In genomic region chr14:74459289-74459946, GRCh38 we compare ENCODE assay signal across 8 cellular contexts. TPM values are rescaled to one million over a fixed set of nuclear protein-coding genes. Genes with fewer than 3 reads are reported as not detected.
DNase-seq lines count a peak whose midpoint lies in the region; ATAC-seq and TF ChIP-seq lines count a peak whose summit lies in the region.

No MANE protein-coding gene starts in this region.

- no peak overlapping the region for H3K27ac ChIP-seq in BLaER1
- no peak overlapping the region for H3K27ac ChIP-seq in SJCRH30
- no peak overlapping the region for H3K27ac ChIP-seq in liver (ENCODE audit: low read depth in 1 of 2, low read length in 2 of 2)
- H3K27ac ChIP-seq in upper lobe of left lung: no peak overlapping the region

- TF ChIP-seq CTCF in HFF-Myc (IDR thresholded peaks at IDR 0.05; ENCODE audit: low read depth, low read length, missing control alignments) (peak; percentile 84), liver (IDR thresholded peaks at IDR 0.05; ENCODE audit: low read depth, low read length, missing input control) (peak; percentile 44), upper lobe of left lung (IDR thresholded peaks at IDR 0.05) (peak; percentile 25 to 50 (median 44))

- peak; percentile 48 to 65 for ATAC-seq in upper lobe of left lung (ENCODE audit: low FRiP score in 2 of 2)
- no peak for ATAC-seq in GM21723 (IDR thresholded peaks at IDR 0.05; ENCODE audit: unreplicated experiment)

- H3K4me1 ChIP-seq in BLaER1 (peaks cover 62% of the 10 kb centered on the region), SJCRH30 (peaks cover 9% of the 10 kb centered on the region), liver (ENCODE audit: control insufficient read depth in 4 of 4, insufficient read depth in 4 of 4, low read length in 3 of 4) (no peaks in the 10 kb centered on the region), upper lobe of left lung (peaks cover 0 to 16% (median 0%) of the 10 kb centered on the region in 4 donors)

- H3K36me3 ChIP-seq in BLaER1 (no peaks in the 10 kb centered on the region), SJCRH30 (no peaks in the 10 kb centered on the region), liver (ENCODE audit: control insufficient read depth in 4 of 4, insufficient read depth in 3 of 4, low read depth in 1 of 4, low read length in 3 of 4) (no peaks in the 10 kb centered on the region), upper lobe of left lung (no peaks in the 10 kb centered on the region)

- no peaks in the 10 kb centered on the region for H3K9me3 ChIP-seq in BLaER1
- H3K9me3 ChIP-seq in SJCRH30 (replicated peaks): no peaks in the 10 kb centered on the region
- no peaks in the 10 kb centered on the region for H3K9me3 ChIP-seq in liver (ENCODE audit: control insufficient read depth in 4 of 4, low read length in 3 of 4)
- H3K9me3 ChIP-seq in upper lobe of left lung: no peaks in the 10 kb centered on the region

- H3K9ac ChIP-seq in BLaER1 (no peak overlapping the region), liver (ENCODE audit: low read depth in 1 of 2, low read length in 2 of 2) (no peak overlapping the region)

- DNase-seq in HFF-Myc (ENCODE audit: extremely low read depth, low read depth): peak; percentile 42
- peak; percentile 63 to 71 for DNase-seq in SJCRH30
- peak; percentile 16 for DNase-seq in brain pericyte (ENCODE audit: low read depth, low spot score)
- no peak for DNase-seq in upper lobe of left lung
- DNase-seq in SKM-1 treated with dmso at 0.1 percent for 144 hours (lab: John Stamatoyannopoulos, UW; ENCODE audit: unreplicated experiment): no peak

- WGBS in liver: 82% methylated on average over 10 of the region's 10 CpGs
- 74 to 75% methylated on average over 10 of the region's 10 CpGs for WGBS in upper lobe of left lung, 2 donors

- H3K4me2 ChIP-seq in BLaER1: peak overlapping the region; percentile 12; the same call in 1 of the 2 replicates

- H4K20me1 ChIP-seq in BLaER1: no peaks in the 10 kb centered on the region

- no peak overlapping the region for H3K4me3 ChIP-seq in BLaER1
- no peak overlapping the region for H3K4me3 ChIP-seq in HFF-Myc (replicated peaks; ENCODE audit: low read depth, low read length)
- no peak overlapping the region for H3K4me3 ChIP-seq in SJCRH30
- no peak overlapping the region for H3K4me3 ChIP-seq in liver (ENCODE audit: low read depth in 1 of 3, low read length in 3 of 3)
- H3K4me3 ChIP-seq in upper lobe of left lung: no peak overlapping the region

- no peak for TF ChIP-seq EP300 in upper lobe of left lung (IDR thresholded peaks at IDR 0.05)

- no peak for TF ChIP-seq RAD21 in liver (IDR thresholded peaks at IDR 0.05)

- TF ChIP-seq POLR2A in upper lobe of left lung (IDR thresholded peaks at IDR 0.05): no peak

- H3K27me3 ChIP-seq in BLaER1 (no peaks in the 10 kb centered on the region), SJCRH30 (no peaks in the 10 kb centered on the region), liver (ENCODE audit: control insufficient read depth in 4 of 4, insufficient read depth in 4 of 4, low read length in 3 of 4) (no peaks in the 10 kb centered on the region), upper lobe of left lung (no peaks in the 10 kb centered on the region)

TF ChIP-seq in liver, 16 proteins besides CTCF, POLR2A, EP300 and RAD21:
- TF ChIP-seq FOXA1 (IDR thresholded peaks at IDR 0.05): no peak
- no peak for TF ChIP-seq ATF3 (IDR thresholded peaks at IDR 0.05)
- no peak for TF ChIP-seq GABPA (IDR thresholded peaks at IDR 0.05 in 1 of 2, conservative IDR thresholded peaks at IDR 0.05 in 1 of 2)
- no peak for TF ChIP-seq FOXA2 (IDR thresholded peaks at IDR 0.05)
- no peak for TF ChIP-seq REST (IDR thresholded peaks at IDR 0.05)
- no peak for TF ChIP-seq YY1 (IDR thresholded peaks at IDR 0.05)
- no peak for TF ChIP-seq MAX (IDR thresholded peaks at IDR 0.05)
- no peak for TF ChIP-seq RXRA (IDR thresholded peaks at IDR 0.05)
- TF ChIP-seq NR2F2 (IDR thresholded peaks at IDR 0.05): no peak
- no peak for TF ChIP-seq JUND (IDR thresholded peaks at IDR 0.05)
- no peak for TF ChIP-seq TAF1 (conservative IDR thresholded peaks at IDR 0.05)
- no peak for TF ChIP-seq SP1 (IDR thresholded peaks at IDR 0.05)
- no peak for TF ChIP-seq HNF4A (conservative IDR thresholded peaks at IDR 0.05)
- no peak for TF ChIP-seq HNF4G (IDR thresholded peaks at IDR 0.05)

RNA-seq across cellular contexts. Expression of gene SYNDIG1L, which starts 33.4 kb away (rescaled TPM):
- total RNA-seq in SJCRH30 (2014; rRNA removed; shearing (Covaris generic)): not detected in 2 replicates
- under 1 TPM in 1 of 2 donors, not detected in 1; 0.08 TPM for total RNA-seq in liver
- not detected for polyA plus RNA-seq in liver
- 10 to 100 TPM in 1 of 6 donors, 1 to 10 TPM in 4, under 1 TPM in 1; 0.88 to 10.5 (median 2.8) TPM for total RNA-seq in upper lobe of left lung

RNA-seq across cellular contexts. Expression of gene NPC2, which starts 33.7 kb away (rescaled TPM):
- total RNA-seq in SJCRH30 (2014; rRNA removed; shearing (Covaris generic)): 91.8 and 99.2 TPM in 2 replicates
- total RNA-seq in liver (100 to 1,000 TPM in 1 of 2 donors, 10 to 100 TPM in 1; 69.7 to 118 TPM), upper lobe of left lung (1,000 to 10,000 TPM in 1 of 6 donors, 100 to 1,000 TPM in 5; 351 to 1,281 (median 524) TPM)
- polyA plus RNA-seq in liver: 100 to 1,000 TPM in 1 of 2 donors, 10 to 100 TPM in 1; 91.5 to 133 TPM

RNA-seq across cellular contexts. Expression of gene ISCA2, which starts 34.1 kb away (rescaled TPM):
- total RNA-seq in SJCRH30 (2014; rRNA removed; shearing (Covaris generic)): 31.7 and 33.9 TPM in 2 replicates
- 10 to 100 TPM in 1 of 2 donors, 1 to 10 TPM in 1; 7.1 to 19.9 TPM for total RNA-seq in liver
- 10 to 100 TPM; 11.6 to 35.3 TPM for polyA plus RNA-seq in liver
- 10 to 100 TPM; 11.8 to 29.0 (median 22.6) TPM for total RNA-seq in upper lobe of left lung

Comparison
In these comparisons a context has a peak if more than half of its experiments do, and no peak if none do; other contexts are left out.
1. DNase-seq: peak in HFF-Myc (single experiment), SJCRH30 (2 of 2) and brain pericyte (single experiment); none in upper lobe of left lung (0 of 2) and SKM-1 treated with dmso at 0.1 percent for 144 hours (single experiment).
2. Peak in every context shown above with its lines, with median percentiles within 50 percentile points of each other: CTCF ChIP-seq.